In genomic region chr21:45074048-45074817, GRCh38 we compare ENCODE assay signal across 8 cellular contexts. TPM values are rescaled to one million over a fixed set of nuclear protein-coding genes. Genes with fewer than 3 reads are reported as not detected.
DNase-seq lines count a peak whose midpoint lies in the region; ATAC-seq, FAIRE-seq and TF ChIP-seq lines count a peak whose summit lies in the region.

A gene with protein sequence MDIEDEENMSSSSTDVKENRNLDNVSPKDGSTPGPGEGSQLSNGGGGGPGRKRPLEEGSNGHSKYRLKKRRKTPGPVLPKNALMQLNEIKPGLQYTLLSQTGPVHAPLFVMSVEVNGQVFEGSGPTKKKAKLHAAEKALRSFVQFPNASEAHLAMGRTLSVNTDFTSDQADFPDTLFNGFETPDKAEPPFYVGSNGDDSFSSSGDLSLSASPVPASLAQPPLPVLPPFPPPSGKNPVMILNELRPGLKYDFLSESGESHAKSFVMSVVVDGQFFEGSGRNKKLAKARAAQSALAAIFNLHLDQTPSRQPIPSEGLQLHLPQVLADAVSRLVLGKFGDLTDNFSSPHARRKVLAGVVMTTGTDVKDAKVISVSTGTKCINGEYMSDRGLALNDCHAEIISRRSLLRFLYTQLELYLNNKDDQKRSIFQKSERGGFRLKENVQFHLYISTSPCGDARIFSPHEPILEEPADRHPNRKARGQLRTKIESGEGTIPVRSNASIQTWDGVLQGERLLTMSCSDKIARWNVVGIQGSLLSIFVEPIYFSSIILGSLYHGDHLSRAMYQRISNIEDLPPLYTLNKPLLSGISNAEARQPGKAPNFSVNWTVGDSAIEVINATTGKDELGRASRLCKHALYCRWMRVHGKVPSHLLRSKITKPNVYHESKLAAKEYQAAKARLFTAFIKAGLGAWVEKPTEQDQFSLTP (plus strand): TSS chr21:45074580. CDS start chr21:45171657, 97,077 bp downstream.

- TF ChIP-seq EP300 in HepG2 (IDR thresholded peaks at IDR 0.05; ENCODE audit: low read depth in 2 of 2, low read length in 2 of 2) (no peak), HepG2 (CRISPR knock-in tag; IDR thresholded peaks at IDR 0.05; ENCODE audit: borderline replicate concordance) (no peak)

- no peaks in the 10 kb centered on the region for H3K36me3 ChIP-seq in H7 (replicated peaks; ENCODE audit: control insufficient read depth, insufficient read depth, low read length)
- H3K36me3 ChIP-seq in HepG2 (replicated peaks in 1 of 2; ENCODE audit: control insufficient read depth in 1 of 2, insufficient read depth in 2 of 2, low read length in 2 of 2): no peaks in the 10 kb centered on the region

- no TSS peak for BruUV-seq in HepG2 (replicated peaks; lab: Mats Ljungman, UMichigan)

- TF ChIP-seq POLR2A in HepG2 (IDR thresholded peaks at IDR 0.05; ENCODE audit: insufficient read depth in 1 of 2, low read depth in 2 of 2, low read length in 2 of 2): peak in 1 of 2 experiments; percentile 82; a peak in 2 of 4 replicates

- H3K79me2 ChIP-seq in HepG2 (ENCODE audit: insufficient read depth, low read length): peaks cover 11% of the 10 kb centered on the region

- no peaks in the 10 kb centered on the region for H3K9me3 ChIP-seq in HepG2 (ENCODE audit: low read length)

- peak; percentile 67 for TF ChIP-seq RAD21 in HepG2 (CRISPR knock-in tag; IDR thresholded peaks at IDR 0.05)

- ATAC-seq in HepG2 (peak; percentile 67), HG03469 (IDR thresholded peaks at IDR 0.05; ENCODE audit: unreplicated experiment) (no peak)

- in situ Hi-C loops in HepG2 (cut with HindIII; ENCODE audit: extremely low pct_ligation_motif_present, low pct_unique_long_range_greater_than_20kb): no loop called here

- peak; percentile 82 for DNase-seq in Daoy (ENCODE audit: low read depth)
- DNase-seq in H7: peak; percentile 98
- peak; percentile 63 for DNase-seq in NCI-H2171 (lab: John Stamatoyannopoulos, UW)
- DNase-seq in activated CD4-positive, alpha-beta T cell treated with anti-CD3 and anti-CD28 coated beads, Interleukin-2, amount 50 U/mL, for 1 hour: peak; percentile 55
- DNase-seq in dermis microvascular lymphatic vessel endothelial cell (ENCODE audit: low read depth in 2 of 2): peak in 1 of 2 donors; percentile 72
- DNase-seq in HepG2 (ENCODE audit: low spot score): peak; percentile 32
- peak; percentile 59 for DNase-seq in stimulated activated CD4-positive, alpha-beta T cell treated with anti-CD3 and anti-CD28 coated beads, Interleukin-4, amount 100 ng/mL, for 24 hours

- no peak for FAIRE-seq in HepG2 (lab: Jason Lieb, UNC)

- peak within 1 kb of the TSS; percentile 90 for H3K4me2 ChIP-seq in HepG2 (ENCODE audit: low read depth, low read length)

- peaks cover 25% of the 10 kb centered on the region for H3K4me1 ChIP-seq in HepG2 (ENCODE audit: insufficient read depth, low read length)

- no peak within 1 kb of the TSS for H2AFZ ChIP-seq in HepG2 (ENCODE audit: low read length)

- peak within 1 kb of the TSS; percentile 79 for H3K4me3 ChIP-seq in H7 (ENCODE audit: insufficient read depth, low read depth, low read length)
- peak within 1 kb of the TSS; percentile 76 to 95 (median 94) for H3K4me3 ChIP-seq in HepG2 (replicated peaks in 1 of 3; ENCODE audit: insufficient read depth in 1 of 3, low read depth in 2 of 3, low read length in 3 of 3)

- H3K27ac ChIP-seq in HepG2 (ENCODE audit: extremely low read length, insufficient read depth, low read length): peak within 1 kb of the TSS; percentile 64

- intact Hi-C loops in HepG2 (cut with micrococcal nuclease; ENCODE audit: unreplicated experiment): loop anchor here (10.0 kb wide), 1 partner anchor 59 kb away; no protein-coding TSS in a partner anchor

- peaks cover 4% of the 10 kb centered on the region; the same call in 1 of the 2 replicates for H4K20me1 ChIP-seq in HepG2 (ENCODE audit: insufficient read depth, low read length)

- 0% methylated on average over 7 of the region's 132 CpGs for WGBS in HepG2 (ENCODE audit: low lambda C conversion rate)

- CTCF ChIA-PET in HepG2 (lab: Yijun Ruan, JAX; ENCODE audit: low intra/inter-chr PET ratio, low total read pairs): no interaction called here

- H3K27me3 ChIP-seq in H7 (ENCODE audit: control insufficient read depth, insufficient read depth, low read length) (peaks cover 12% of the 10 kb centered on the region), HepG2 (ENCODE audit: control insufficient read depth in 1 of 2, insufficient read depth in 2 of 2, low read length in 2 of 2) (peaks cover 0 to 7% of the 10 kb centered on the region in 2 experiments; a peak in 1 of 5 replicates)

- no peak for TF ChIP-seq CTCF in HepG2 (CRISPR knock-in tag; IDR thresholded peaks at IDR 0.05)

- H3K9ac ChIP-seq in HepG2 (ENCODE audit: insufficient read depth, low read depth, low read length): peak within 1 kb of the TSS; percentile 74

- POLR2A ChIA-PET in HepG2 (lab: Yijun Ruan, JAX): interaction anchor here (1.0 to 2.3 kb wide), 8 partner anchors 10 to 95 kb away, joined by 3 to 29 read pairs (median 4); no protein-coding TSS in a partner anchor

TF ChIP-seq in HepG2, 621 proteins besides CTCF, POLR2A, EP300 and RAD21 (continues in another document):
- TF ChIP-seq ZBTB26 (CRISPR knock-in tag; IDR thresholded peaks at IDR 0.05; ENCODE audit: borderline replicate concordance): no peak
- no peak for TF ChIP-seq KLF13 (CRISPR knock-in tag; IDR thresholded peaks at IDR 0.05)
- peak; percentile 54; the same call in 1 of the 2 replicates for TF ChIP-seq EEA1 (CRISPR knock-in tag; IDR thresholded peaks at IDR 0.05; ENCODE audit: borderline replicate concordance)
- TF ChIP-seq ZMAT3 (CRISPR knock-in tag; conservative IDR thresholded peaks at IDR 0.05): peak; percentile 61; the same call in 1 of the 2 replicates
- no peak for TF ChIP-seq ZNF256 (CRISPR knock-in tag; conservative IDR thresholded peaks at IDR 0.05)
- no peak for TF ChIP-seq CHCHD3 (CRISPR knock-in tag; IDR thresholded peaks at IDR 0.05)
- TF ChIP-seq, protein P1, sequence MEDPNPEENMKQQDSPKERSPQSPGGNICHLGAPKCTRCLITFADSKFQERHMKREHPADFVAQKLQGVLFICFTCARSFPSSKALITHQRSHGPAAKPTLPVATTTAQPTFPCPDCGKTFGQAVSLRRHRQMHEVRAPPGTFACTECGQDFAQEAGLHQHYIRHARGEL (CRISPR knock-in tag; IDR thresholded peaks at IDR 0.05): no peak
- TF ChIP-seq ZNF562 (CRISPR knock-in tag; IDR thresholded peaks at IDR 0.05; ENCODE audit: borderline replicate concordance): no peak

RNA-seq across cellular contexts. Expression of the gene that starts here (rescaled TPM):
- 4.7 and 14.1 TPM in 2 replicates for total RNA-seq in Daoy (2014; rRNA removed; shearing (Covaris generic))
- total RNA-seq in H7 (2014; rRNA removed; shearing (Covaris generic)): 5.5 and 8.0 TPM in 2 replicates
- total RNA-seq in dermis microvascular lymphatic vessel endothelial cell: 15.9 and 23.9 TPM in 2 replicates
- 9.2 and 10.0 TPM in 2 replicates for total RNA-seq in HepG2 (2016; rRNA removed; fragmentation: Illumina TruSeq; extraction: Trizol)
- 28.7 and 30.2 TPM in 2 replicates for total RNA-seq in HepG2 (2016; cell fraction: cytosol; rRNA removed; fragmentation: Illumina TruSeq; extraction: Trizol; ENCODE audit: low read depth)
- total RNA-seq in HepG2 (2016; cell fraction: insoluble cytoplasmic fraction; rRNA removed; fragmentation: Illumina TruSeq; extraction: Trizol): 7.9 and 11.7 TPM in 2 replicates
- 20.0 and 20.9 TPM in 2 replicates for total RNA-seq in HepG2 (2016; cell fraction: membrane; rRNA removed; fragmentation: Illumina TruSeq; extraction: Trizol)
- total RNA-seq in HepG2 (2016; cell fraction: nucleus; rRNA removed; fragmentation: Illumina TruSeq; extraction: Trizol): 8.5 and 10.4 TPM in 2 replicates
- polyA plus RNA-seq in HepG2 (2011; rRNA removed): 6.6 and 7.1 TPM in 2 replicates
- 4.2 and 4.4 TPM in 2 replicates for polyA plus RNA-seq in HepG2 (2011; cell fraction: cytosol; rRNA removed)
- polyA plus RNA-seq in HepG2 (2011; cell fraction: nucleus; rRNA removed): 22.2 and 26.9 TPM in 2 replicates
- polyA plus RNA-seq in HepG2 (2012): 5.3 and 7.8 TPM in 2 replicates
- 5.5 and 7.0 TPM in 2 replicates for polyA plus RNA-seq in HepG2 (2016; cell fraction: cytosol; fragmentation: Illumina TruSeq; extraction: Trizol; ENCODE audit: low read depth)
- 6.8 and 8.6 TPM in 2 replicates for polyA plus RNA-seq in HepG2 (2016; cell fraction: insoluble cytoplasmic fraction; fragmentation: Illumina TruSeq; extraction: Trizol; ENCODE audit: low read depth)
- polyA plus RNA-seq in HepG2 (2016; cell fraction: membrane; fragmentation: Illumina TruSeq; extraction: Trizol; ENCODE audit: low read depth): 6.8 and 9.8 TPM in 2 replicates
- polyA plus RNA-seq in HepG2 (2016; cell fraction: nucleus; fragmentation: Illumina TruSeq; extraction: Trizol; ENCODE audit: insufficient read depth, low read depth): 23.5 and 27.1 TPM in 2 replicates
- polyA minus RNA-seq in HepG2 (2011; rRNA and poly(A)+ RNA removed; ENCODE audit: low replicate concordance): 15.4 and 123 TPM in 2 replicates
- polyA minus RNA-seq in HepG2 (2011; cell fraction: cytosol; rRNA and poly(A)+ RNA removed): 7.9 and 8.5 TPM in 2 replicates
- polyA minus RNA-seq in HepG2 (2011; cell fraction: nucleus; rRNA and poly(A)+ RNA removed): 16.2 and 17.0 TPM in 2 replicates
